ENCODE assay signal across 15 cellular contexts in genomic region chr5:125237026-125237425, GRCh38.
"Had no signal": no experiment of that assay in that cellular context is flagged by ENCODE, and none has a peak within 500 bp of the region (broad histone marks: within the 10 kb centered on the region; RNA-seq: fewer than 3 reads in every experiment).

No MANE protein-coding gene starts in this region.

- H3K27me3 ChIP-seq: breast epithelium, ovary, stomach had no signal

- H3K4me1 ChIP-seq: breast epithelium, stomach had no signal

- DNase-seq: activated B cell treated with CpG ODN at 0.5 μM for 24 hours; activated CD4-positive, alpha-beta T cell treated with anti-CD3 and anti-CD28 coated beads, Interleukin-2, amount 10 ng/mL, durations not matched to agents 24 days and 14 days; activated CD8-positive, alpha-beta memory T cell treated with anti-CD3 and anti-CD28 coated beads, Interleukin-2, amount 50 U/mL, for 4 hours; activated CD8-positive, alpha-beta T cell treated with anti-CD3 and anti-CD28 coated beads, Interleukin-2, amount 10 ng/mL, durations not matched to agents 7 days and 5 days; activated gamma-delta T cell treated with Interleukin-2 at 50 U/mL for 16 hours; activated naive CD8-positive, alpha-beta T cell treated with anti-CD3 and anti-CD28 coated beads, Interleukin-2, amount 10 ng/mL, durations not matched to agents 7 days and 5 days; erythroblast; glutamatergic neuron; ovary; stimulated activated CD4-positive, alpha-beta T cell treated with anti-CD3 and anti-CD28 coated beads, Interleukin-1b, Interleukin-23, amount 100 ng/mL, for 48 hours; stomach; SW 1271 had no signal

- H3K27ac ChIP-seq: breast epithelium, ovary, stomach, thoracic aorta had no signal

- H3K36me3 ChIP-seq: breast epithelium, ovary, stomach, thoracic aorta had no signal

- ATAC-seq: activated CD8-positive, alpha-beta T cell treated with anti-CD3 and anti-CD28 coated beads, Interleukin-2, amount 10 ng/mL, durations not matched to agents 7 days and 5 days; left lobe of liver had no signal

- H3K4me3 ChIP-seq: breast epithelium, ovary, stomach, thoracic aorta had no signal

- H3K9me3 ChIP-seq: breast epithelium, ovary, stomach, thoracic aorta had no signal
